14 cellular contexts compared by ENCODE assay signal in the genomic region with DNA sequence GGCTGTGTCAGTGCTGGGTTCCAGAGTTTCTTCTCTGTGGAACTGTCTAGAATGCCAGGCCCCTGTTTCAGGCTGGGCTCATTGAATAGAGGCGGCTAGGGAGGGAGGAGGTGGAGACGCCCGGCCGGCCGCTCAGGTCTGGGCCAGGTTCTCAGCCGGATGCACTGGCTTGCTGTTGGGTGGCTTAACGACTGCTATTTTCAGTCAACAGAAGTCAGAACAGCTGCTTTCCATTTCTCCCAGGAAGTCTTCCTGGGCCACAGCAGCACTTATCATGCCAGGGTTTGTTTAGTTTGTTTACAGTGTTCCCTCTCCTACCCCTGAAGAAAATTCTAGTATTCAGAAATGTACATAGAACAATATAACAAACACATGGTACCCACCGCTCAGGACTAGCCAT.
"Had no signal": no experiment of that assay in that cellular context is flagged by ENCODE, and none has a peak within 500 bp of the region (broad histone marks: within the 10 kb centered on the region; RNA-seq: fewer than 3 reads in every experiment).

No MANE protein-coding gene starts in this region.

- H3K27ac ChIP-seq: cardiac muscle cell, epithelial cell of prostate, left lung, right atrium auricular region, suprapubic skin, upper lobe of left lung had no signal

- H3K27me3 ChIP-seq: cardiac muscle cell, left lung, right atrium auricular region, suprapubic skin, upper lobe of left lung had no signal

- H3K36me3 ChIP-seq: cardiac muscle cell, left lung, right atrium auricular region, suprapubic skin, upper lobe of left lung had no signal

- H3K9me3 ChIP-seq: left lung, right atrium auricular region, suprapubic skin, upper lobe of left lung had no signal

- DNase-seq: activated CD4-positive, alpha-beta T cell treated with anti-CD3 and anti-CD28 coated beads, Interleukin-2, amount 50 U/mL, for 4 hours; dermis blood vessel endothelial cell; foreskin melanocyte; glutamatergic neuron; kidney; left lung; nephron progenitor cell; occipital lobe; T-helper 2 cell; upper lobe of left lung had no signal

- ATAC-seq: left lung had no signal

- H3K4me3 ChIP-seq: cardiac muscle cell, left lung, right atrium auricular region, suprapubic skin, upper lobe of left lung had no signal
